Comparison of ENCODE assay signal across 9 cellular contexts in genomic region chr16:24253192-24253591, GRCh38. TPM values are rescaled to one million over a fixed set of nuclear protein-coding genes. Genes with fewer than 3 reads are reported as not detected.
DNase-seq lines count a peak whose midpoint lies in the region; ATAC-seq, FAIRE-seq and TF ChIP-seq lines count a peak whose summit lies in the region.
"Had no signal": no experiment of that assay in that cellular context is flagged by ENCODE, and none has a peak within 500 bp of the region (broad histone marks: within the 10 kb centered on the region; RNA-seq: fewer than 3 reads in every experiment).

No MANE protein-coding gene starts in this region.

- H3K9me3 ChIP-seq in SU-DHL-6 (ENCODE audit: insufficient read depth, low read length): no peaks in the 10 kb centered on the region
- no peaks in the 10 kb centered on the region for H3K9me3 ChIP-seq in body of pancreas
- H3K9me3 ChIP-seq in kidney (ENCODE audit: control insufficient read depth in 1 of 2, low read length in 2 of 2): no peaks in the 10 kb centered on the region

- H3K4me2 ChIP-seq in SU-DHL-6 (ENCODE audit: low read depth, low read length, poor library complexity, severe bottlenecking): no peak overlapping the region

- WGBS in body of pancreas, 2 donors: 1 to 8% methylated on average over 5 to 7 of the region's 7 CpGs

- H3K79me2 ChIP-seq in SU-DHL-6 (ENCODE audit: insufficient read depth, low read length): no peaks in the 10 kb centered on the region

- H3K27me3 ChIP-seq in SU-DHL-6 (ENCODE audit: low read length) (no peaks in the 10 kb centered on the region), body of pancreas (peaks cover 0 to 10% of the 10 kb centered on the region in 2 donors)

- H4K20me1 ChIP-seq in SU-DHL-6 (ENCODE audit: low read depth, low read length): no peaks in the 10 kb centered on the region

- H2AFZ ChIP-seq in SU-DHL-6 (ENCODE audit: low read depth, low read length, severe bottlenecking): no peak overlapping the region

- H3K36me3 ChIP-seq in SU-DHL-6 (ENCODE audit: low read length) (no peaks in the 10 kb centered on the region), body of pancreas (replicated peaks in 1 of 2; ENCODE audit: insufficient read depth in 1 of 2, low read depth in 2 of 2) (no peaks in the 10 kb centered on the region), kidney (ENCODE audit: control insufficient read depth in 1 of 2, insufficient read depth in 2 of 2, low read length in 2 of 2) (no peaks in the 10 kb centered on the region)

- no peak overlapping the region for H3K4me3 ChIP-seq in SU-DHL-6 (ENCODE audit: insufficient read depth, low read length, poor library complexity, severe bottlenecking)
- no peak overlapping the region for H3K4me3 ChIP-seq in body of pancreas
- H3K4me3 ChIP-seq in kidney (ENCODE audit: low read length in 2 of 2): no peak overlapping the region

- H3K9me2 ChIP-seq in SU-DHL-6 (replicated peaks; ENCODE audit: insufficient read depth, low read length): no peaks in the 10 kb centered on the region

- DNase-seq in DMS 273 (lab: John Stamatoyannopoulos, UW; ENCODE audit: unreplicated experiment) (peak; percentile 57), DMS 273 treated with DMSO at 0.1 percent for 48 hours (lab: John Stamatoyannopoulos, UW) (no peak), LHCN-M2 (ENCODE audit: low read depth) (peak; percentile 10), body of pancreas (peak; percentile 18 to 41 (median 26)), kidney (no peak), glomerular visceral epithelial cell (ENCODE audit: extremely low spot score) (no peak)
- peak in 2 of 3 experiments; percentile 4 for DNase-seq in stimulated activated CD4-positive, alpha-beta T cell treated with anti-CD3 and anti-CD28 coated beads, TNF-alpha, amount 100 ng/mL, for 4 hours (ENCODE audit: low read depth in 3 of 3)

- H3K9ac ChIP-seq in SU-DHL-6 (ENCODE audit: low read length) (no peak overlapping the region), kidney (ENCODE audit: low read length in 2 of 2) (no peak overlapping the region)

- intact Hi-C loops in body of pancreas (cut with DNase I) (loop anchor here (10.0 kb wide), 1 partner anchor 208 kb away; no protein-coding TSS in a partner anchor), kidney (cut with DNase I) (no loop called here)

- H3K27ac ChIP-seq in SU-DHL-6 (ENCODE audit: low read depth, low read length) (no peak overlapping the region), body of pancreas (no peak overlapping the region), kidney (ENCODE audit: low read depth in 2 of 2, low read length in 2 of 2) (no peak overlapping the region)

- no peak for TF ChIP-seq POLR2A in body of pancreas (IDR thresholded peaks at IDR 0.05)

- FAIRE-seq in kidney (lab: Jason Lieb, UNC): no peak
- FAIRE-seq: A204.1 had no signal

- H3K4me1 ChIP-seq in body of pancreas: no peaks in the 10 kb centered on the region
- no peaks in the 10 kb centered on the region for H3K4me1 ChIP-seq in kidney (ENCODE audit: control insufficient read depth in 1 of 2, insufficient read depth in 1 of 2, low read depth in 1 of 2, low read length in 2 of 2)

- peak; percentile 50 for ATAC-seq in body of pancreas

- peak; percentile 79 for TF ChIP-seq CTCF in SU-DHL-6 (IDR thresholded peaks at IDR 0.05; ENCODE audit: insufficient read depth, low read length, poor library complexity, severe bottlenecking)
- TF ChIP-seq CTCF in body of pancreas (IDR thresholded peaks at IDR 0.05): peak; percentile 36 to 60 (median 52)
- TF ChIP-seq CTCF in kidney (IDR thresholded peaks at IDR 0.05; ENCODE audit: borderline replicate concordance, extremely low read depth, insufficient read depth): peak; percentile 57

- H3F3A ChIP-seq in SU-DHL-6 (ENCODE audit: insufficient read depth): no peaks in the 10 kb centered on the region

RNA-seq across cellular contexts. Expression of gene CACNG3, which starts 2.9 kb away (rescaled TPM):
- total RNA-seq in LHCN-M2 (2014; rRNA removed) (not detected in 2 replicates), body of pancreas (not detected), kidney (not detected)
- polyA plus RNA-seq in LHCN-M2 (2012): not detected
- not detected for polyA plus RNA-seq in kidney (ENCODE audit: insufficient read depth, low read depth, low replicate concordance)

Comparison
In these comparisons a context has a peak if more than half of its experiments do, and no peak if none do; other contexts are left out.
1. DNase-seq: peak in DMS 273 (single experiment), LHCN-M2 (single experiment), body of pancreas (4 of 4) and stimulated activated CD4-positive, alpha-beta T cell treated with anti-CD3 and anti-CD28 coated beads, TNF-alpha, amount 100 ng/mL, for 4 hours (2 of 3); none in DMS 273 treated with DMSO at 0.1 percent for 48 hours (single experiment), kidney (single experiment) and glomerular visceral epithelial cell (single experiment).
2. Peak in every context shown above with its lines, with median percentiles within 50 percentile points of each other: CTCF ChIP-seq.